ENCODE assay signal across 10 cellular contexts in the genomic region with DNA sequence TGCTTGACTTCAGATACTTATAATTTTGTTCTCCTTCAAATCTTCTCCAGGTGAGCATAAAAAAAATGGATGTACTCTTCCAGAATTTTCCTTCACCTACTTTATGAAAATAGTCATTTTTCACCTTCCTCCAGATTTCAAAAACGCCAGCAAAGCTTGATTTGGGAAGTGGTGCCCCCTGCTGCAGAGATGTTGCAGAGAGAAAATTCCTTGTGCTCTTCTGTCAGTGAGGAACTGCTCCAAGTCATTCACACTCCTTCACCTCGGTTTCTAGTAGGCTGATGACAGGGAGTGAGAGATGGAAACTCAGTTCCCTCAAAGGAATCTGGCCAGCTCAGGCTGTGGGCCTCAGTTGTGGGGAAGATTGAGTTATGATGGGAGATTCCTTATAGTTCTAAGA. TPM values are rescaled to one million over a fixed set of nuclear protein-coding genes. Genes with fewer than 3 reads are reported as not detected.
DNase-seq lines count a peak whose midpoint lies in the region; ATAC-seq and TF ChIP-seq lines count a peak whose summit lies in the region.
"Had no signal": no experiment of that assay in that cellular context is flagged by ENCODE, and none has a peak within 500 bp of the region (broad histone marks: within the 10 kb centered on the region; RNA-seq: fewer than 3 reads in every experiment).

No MANE protein-coding gene starts in this region.

- ATAC-seq in HG03571 (IDR thresholded peaks at IDR 0.05; ENCODE audit: unreplicated experiment), result no peak

- no peaks in the 10 kb centered on the region for H3K36me3 Mint-ChIP-seq in endothelial cell (ENCODE audit: low read depth, unreplicated experiment)
- no peaks in the 10 kb centered on the region for H3K36me3 Mint-ChIP-seq in osteocyte (ENCODE audit: unreplicated experiment)
- H3K36me3 Mint-ChIP-seq: activated naive CD8-positive, alpha-beta T cell treated with anti-CD3 and anti-CD28 coated beads, Interleukin-2, amount 10 ng/mL, durations not matched to agents 7 days and 5 days; immature natural killer cell had no signal

- DNase-seq in GM10248 (ENCODE audit: extremely low spot score) (no peak), NAMALWA (ENCODE audit: low spot score) (peak; percentile 18), endothelial cell (ENCODE audit: low spot score) (peak; percentile 33), osteocyte (ENCODE audit: extremely low spot score, unreplicated experiment) (no peak), H4 (ENCODE audit: low spot score) (no peak), NCI-H774 (lab: John Stamatoyannopoulos, UW) (no peak)
- DNase-seq: activated naive CD8-positive, alpha-beta T cell treated with anti-CD3 and anti-CD28 coated beads, Interleukin-2, amount 10 ng/mL, durations not matched to agents 7 days and 5 days; immature natural killer cell; stimulated activated CD4-positive, alpha-beta T cell treated with anti-CD3 and anti-CD28 coated beads, Interleukin-2, amount 100 ng/mL, for 24 hours had no signal

- H3K9me3 Mint-ChIP-seq in endothelial cell (ENCODE audit: unreplicated experiment), result no peaks in the 10 kb centered on the region
- H3K9me3 Mint-ChIP-seq in osteocyte (ENCODE audit: unreplicated experiment), result no peaks in the 10 kb centered on the region
- H3K9me3 Mint-ChIP-seq: activated naive CD8-positive, alpha-beta T cell treated with anti-CD3 and anti-CD28 coated beads, Interleukin-2, amount 10 ng/mL, durations not matched to agents 7 days and 5 days had no signal

- CTCF ChIA-PET in GM10248 (lab: Yijun Ruan, JAX), result interaction anchor here (1.0 to 2.6 kb wide), 6 partner anchors 9 to 257 kb away, joined by 3 to 17 read pairs (median 5); no protein-coding TSS in a partner anchor

- H3K27me3 Mint-ChIP-seq in endothelial cell (ENCODE audit: unreplicated experiment) (no peaks in the 10 kb centered on the region), osteocyte (ENCODE audit: unreplicated experiment) (peaks cover 24% of the 10 kb centered on the region)

- H3K4me3 Mint-ChIP-seq in endothelial cell (ENCODE audit: unreplicated experiment) (no peak overlapping the region), osteocyte (ENCODE audit: unreplicated experiment) (no peak overlapping the region)
- H3K4me3 Mint-ChIP-seq: activated naive CD8-positive, alpha-beta T cell treated with anti-CD3 and anti-CD28 coated beads, Interleukin-2, amount 10 ng/mL, durations not matched to agents 7 days and 5 days; immature natural killer cell had no signal

- H3K4me1 Mint-ChIP-seq in endothelial cell (ENCODE audit: unreplicated experiment) (peaks cover 10% of the 10 kb centered on the region), osteocyte (ENCODE audit: unreplicated experiment) (no peaks in the 10 kb centered on the region)
- H3K4me1 Mint-ChIP-seq: activated naive CD8-positive, alpha-beta T cell treated with anti-CD3 and anti-CD28 coated beads, Interleukin-2, amount 10 ng/mL, durations not matched to agents 7 days and 5 days; immature natural killer cell had no signal

- POLR2A ChIA-PET in GM10248 (lab: Yijun Ruan, JAX), result no interaction called here

- TF ChIP-seq CTCF in GM10248 (IDR thresholded peaks at IDR 0.05; ENCODE audit: control extremely low read depth, extremely low read depth, low read depth, missing control alignments), result peak; percentile 34
- TF ChIP-seq CTCF in endothelial cell (IDR thresholded peaks at IDR 0.05; ENCODE audit: unreplicated experiment), result peak; percentile 39
- TF ChIP-seq CTCF in osteocyte (IDR thresholded peaks at IDR 0.05), result peak; percentile 29

- no peak overlapping the region for H3K27ac Mint-ChIP-seq in endothelial cell (ENCODE audit: unreplicated experiment)
- H3K27ac Mint-ChIP-seq in osteocyte (ENCODE audit: unreplicated experiment), result no peak overlapping the region
- H3K27ac Mint-ChIP-seq: activated naive CD8-positive, alpha-beta T cell treated with anti-CD3 and anti-CD28 coated beads, Interleukin-2, amount 10 ng/mL, durations not matched to agents 7 days and 5 days; immature natural killer cell had no signal

RNA-seq across cellular contexts. Expression of gene RNASE3, which starts 24.2 kb away (rescaled TPM):
- total RNA-seq in endothelial cell (ENCODE audit: unreplicated experiment), result not detected
- not detected in 2 replicates for total RNA-seq in osteocyte
- total RNA-seq in H4 (2014; rRNA removed; shearing (Covaris generic)), result not detected in 2 replicates
- total RNA-seq: activated naive CD8-positive, alpha-beta T cell treated with anti-CD3 and anti-CD28 coated beads, Interleukin-2, amount 10 ng/mL, durations not matched to agents 7 days and 5 days had no signal

Comparison
In these comparisons a context has a peak if more than half of its experiments do, and no peak if none do; other contexts are left out.
1. DNase-seq: peak in NAMALWA (single experiment) and endothelial cell (single experiment); none in GM10248 (single experiment), osteocyte (single experiment), H4 (single experiment) and NCI-H774 (single experiment).
2. Peak in every context shown above with its lines, with median percentiles within 50 percentile points of each other: CTCF ChIP-seq.